ENCODE assay signal across 11 cellular contexts in the genomic region with DNA sequence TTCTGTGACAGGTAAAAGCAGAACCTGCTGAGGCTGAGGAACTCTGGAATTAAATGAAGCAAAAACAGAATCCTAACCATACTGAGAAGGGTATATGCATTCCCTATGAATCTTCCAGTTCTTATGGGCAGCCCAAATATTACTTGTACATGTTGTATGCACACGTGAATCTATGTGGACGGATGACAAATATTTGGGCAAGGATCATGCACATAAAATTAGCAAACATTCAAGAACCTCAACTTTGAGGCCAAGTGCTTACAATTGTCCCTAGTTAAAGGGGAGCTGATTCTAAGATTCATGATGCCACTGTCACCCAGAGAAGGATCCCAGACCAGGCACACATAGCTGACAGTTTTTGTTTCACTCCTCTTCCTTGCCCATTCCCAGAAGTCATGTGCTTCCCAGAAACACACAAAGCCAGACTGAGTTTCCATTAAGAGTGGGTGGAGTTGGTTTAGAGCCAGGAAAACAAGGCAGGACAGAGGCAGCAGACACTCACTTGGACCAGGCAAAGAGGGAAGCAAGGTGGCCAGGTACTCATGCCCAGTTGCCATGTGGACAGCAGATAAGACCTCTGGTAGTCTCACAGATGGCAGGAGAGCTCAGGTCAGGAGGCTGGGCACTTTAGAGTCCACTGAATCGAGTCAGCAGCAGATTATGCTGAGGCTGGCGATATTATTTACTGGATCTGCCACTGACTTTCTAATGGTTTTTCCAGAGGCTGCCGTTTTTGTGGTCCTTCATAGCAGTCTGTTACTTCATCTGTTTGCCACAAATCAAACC. TPM values are rescaled to one million over a fixed set of nuclear protein-coding genes. Genes with fewer than 3 reads are reported as not detected.
A peak's percentile ranks its signal among the peaks of the same experiment; 100 is the strongest.
DNase-seq lines count a peak whose midpoint lies in the region; ATAC-seq and TF ChIP-seq lines count a peak whose summit lies in the region.
"Had no signal": no experiment of that assay in that cellular context is flagged by ENCODE, and none has a peak within 500 bp of the region (broad histone marks: within the 10 kb centered on the region; RNA-seq: fewer than 3 reads in every experiment).

No MANE protein-coding gene starts in this region.

- H4K8ac ChIP-seq in mesendoderm (ENCODE audit: low read depth, low read length): no peak overlapping the region

- peaks cover 76% of the 10 kb centered on the region for H3K36me3 Mint-ChIP-seq in CD8-positive, alpha-beta T cell
- peaks cover 25% of the 10 kb centered on the region for H3K36me3 Mint-ChIP-seq in progenitor cell of endocrine pancreas (ENCODE audit: insufficient read depth)

- H3K4me3 ChIP-seq in CD8-positive, alpha-beta T cell (ENCODE audit: low read depth, low read length): no peak overlapping the region
- H3K4me3 ChIP-seq in heart left ventricle (peak overlapping the region in 3 of 12 donors; percentile 2 to 15 (median 2)), mesendoderm (ENCODE audit: low read length) (no peak overlapping the region)

- H3K9me3 ChIP-seq in CD8-positive, alpha-beta T cell (ENCODE audit: low read length): no peaks in the 10 kb centered on the region
- no peaks in the 10 kb centered on the region for H3K9me3 ChIP-seq in heart left ventricle

- H3K9me3 Mint-ChIP-seq in CD8-positive, alpha-beta T cell: no peaks in the 10 kb centered on the region
- no peaks in the 10 kb centered on the region for H3K9me3 Mint-ChIP-seq in progenitor cell of endocrine pancreas (ENCODE audit: low read depth)

- no peak overlapping the region for H2BK15ac ChIP-seq in mesendoderm (replicated peaks; ENCODE audit: low read depth)

- DNase-seq in CD8-positive, alpha-beta T cell: no peak
- DNase-seq in heart left ventricle (peak in 4 of 5 donors; percentile 69 to 85 (median 78)), progenitor cell of endocrine pancreas (ENCODE audit: low spot score, unreplicated experiment) (no peak), mesendoderm (no peak), NCI-H187 treated with DMSO at 0.1 percent for 48 hours (lab: John Stamatoyannopoulos, UW) (no peak)
- DNase-seq: DND-41; glutamatergic neuron; stimulated activated CD4-positive, alpha-beta T cell treated with anti-CD3 and anti-CD28 coated beads, Interleukin-2, amount 100 ng/mL, for 48 hours had no signal

- ATAC-seq in CD8-positive, alpha-beta T cell: no peak
- ATAC-seq in heart left ventricle (peak; percentile 87 to 93 (median 88)), HG03095 (IDR thresholded peaks at IDR 0.05; ENCODE audit: unreplicated experiment) (no peak), HG02973 (IDR thresholded peaks at IDR 0.05; ENCODE audit: unreplicated experiment) (no peak)

- no peak overlapping the region for H2BK120ac ChIP-seq in mesendoderm (ENCODE audit: low read depth, low read length)

- TF ChIP-seq CTCF in CD8-positive, alpha-beta T cell (IDR thresholded peaks at IDR 0.05): no peak
- TF ChIP-seq CTCF in heart left ventricle (IDR thresholded peaks at IDR 0.05) (no peak), progenitor cell of endocrine pancreas (IDR thresholded peaks at IDR 0.05; ENCODE audit: unreplicated experiment) (no peak)

- CTCF ChIA-PET in CD8-positive, alpha-beta T cell (lab: Charles Lee): no interaction called here

- H3K18ac ChIP-seq in mesendoderm (ENCODE audit: low read length): no peak overlapping the region

- H2BK5ac ChIP-seq in mesendoderm (ENCODE audit: low read length): no peak overlapping the region

- H3K4me1 Mint-ChIP-seq in CD8-positive, alpha-beta T cell (ENCODE audit: low read depth): no peaks in the 10 kb centered on the region
- peaks cover 36% of the 10 kb centered on the region for H3K4me1 Mint-ChIP-seq in progenitor cell of endocrine pancreas (ENCODE audit: low read depth)

- H3K9ac ChIP-seq in mesendoderm (ENCODE audit: low read length): no peak overlapping the region

- no peak overlapping the region for H3K4ac ChIP-seq in mesendoderm (ENCODE audit: low read depth, low read length)

- no peak overlapping the region for H4K5ac ChIP-seq in mesendoderm (ENCODE audit: low read length)

- H2AK5ac ChIP-seq in mesendoderm (ENCODE audit: low read length): no peak overlapping the region

- peak overlapping the region; percentile 58 for H3K27ac Mint-ChIP-seq in CD8-positive, alpha-beta T cell
- H3K27ac Mint-ChIP-seq in progenitor cell of endocrine pancreas: peak overlapping the region; percentile 11

- WGBS in adipose tissue, 3 donors: 34 to 53% (median 51%) methylated on average over 5 of the region's 5 CpGs
- 11 to 15% (median 12%) methylated on average over 5 of the region's 5 CpGs for WGBS in heart left ventricle, 4 donors
- WGBS in mesendoderm (ENCODE audit: extremely low coverage, insufficient coverage, low lambda C conversion rate): no CpG with 5 or more reads among the region's 5 CpGs

- H3K27me3 ChIP-seq in CD8-positive, alpha-beta T cell (ENCODE audit: insufficient read depth, low read length): no peaks in the 10 kb centered on the region
- H3K27me3 ChIP-seq in heart left ventricle: no peaks in the 10 kb centered on the region
- H3K27me3 ChIP-seq in mesendoderm (ENCODE audit: insufficient read depth, low read length, poor library complexity): no peaks in the 10 kb centered on the region

- H3K27ac ChIP-seq in CD8-positive, alpha-beta T cell (ENCODE audit: low read depth, low read length): no peak overlapping the region
- H3K27ac ChIP-seq in adipose tissue (ENCODE audit: low read depth, low read length) (peak overlapping the region; percentile 46), heart left ventricle (peak overlapping the region; percentile 51 to 91 (median 82)), mesendoderm (ENCODE audit: low read depth, low read length) (no peak overlapping the region)

- POLR2A ChIA-PET in CD8-positive, alpha-beta T cell (lab: Charles Lee): no interaction called here

- no peak overlapping the region for H3K23ac ChIP-seq in mesendoderm (ENCODE audit: low read length)

- H3K4me1 ChIP-seq in CD8-positive, alpha-beta T cell (ENCODE audit: insufficient read depth, low read length): no peaks in the 10 kb centered on the region
- H3K4me1 ChIP-seq in heart left ventricle (peaks cover 10 to 78% (median 54%) of the 10 kb centered on the region in 12 donors), mesendoderm (ENCODE audit: control insufficient read depth, low read depth, low read length) (peaks cover 3% of the 10 kb centered on the region)

- no peak overlapping the region for H3K56ac ChIP-seq in mesendoderm (ENCODE audit: low read length)

- no peaks in the 10 kb centered on the region for H3K27me3 Mint-ChIP-seq in CD8-positive, alpha-beta T cell (ENCODE audit: low read depth)
- H3K27me3 Mint-ChIP-seq in progenitor cell of endocrine pancreas: no peaks in the 10 kb centered on the region

- no peaks in the 10 kb centered on the region for H3K79me1 ChIP-seq in mesendoderm (ENCODE audit: low read length)

- H3K4me3 Mint-ChIP-seq in CD8-positive, alpha-beta T cell: no peak overlapping the region
- H3K4me3 Mint-ChIP-seq in progenitor cell of endocrine pancreas (ENCODE audit: low read depth): no peak overlapping the region

- no peak overlapping the region for H3K4me2 ChIP-seq in mesendoderm (ENCODE audit: low read length)

- TF ChIP-seq POLR2A in heart left ventricle (IDR thresholded peaks at IDR 0.05): no peak

- intact Hi-C loops in CD8-positive, alpha-beta T cell (cut with DNase I, micrococcal nuclease): no loop called here
- intact Hi-C loops in heart left ventricle (cut with DNase I): loop anchor here in 4 of 10 donors (2.0 to 10.0 kb wide), 4 partner anchors 46 to 74 kb away; a partner anchor contains a TSS

- no peaks in the 10 kb centered on the region for H3K79me2 ChIP-seq in mesendoderm (ENCODE audit: control insufficient read depth, insufficient read depth, low read length)

- H3K36me3 ChIP-seq in CD8-positive, alpha-beta T cell (ENCODE audit: insufficient read depth, low read length): peaks cover 55% of the 10 kb centered on the region
- peaks cover 0 to 64% (median 40%) of the 10 kb centered on the region in 9 donors for H3K36me3 ChIP-seq in heart left ventricle
- H3K36me3 ChIP-seq in mesendoderm (ENCODE audit: control insufficient read depth, insufficient read depth, low read length): peaks cover 15% of the 10 kb centered on the region

RNA-seq across cellular contexts. Expression of a gene that starts 25.5 kb away (rescaled TPM):
- 10 to 100 TPM; 24.3 to 24.9 TPM for total RNA-seq in CD8-positive, alpha-beta T cell
- polyA plus RNA-seq in adipose tissue: 100 to 1,000 TPM in 2 of 3 donors, 10 to 100 TPM in 1; 60.1 to 134 (median 116) TPM
- 100 to 1,000 TPM; 101 to 189 (median 120) TPM for total RNA-seq in heart left ventricle
- 100 to 1,000 TPM; 153 to 292 TPM for polyA plus RNA-seq in heart left ventricle
- total RNA-seq in progenitor cell of endocrine pancreas: 115 and 116 TPM in 2 replicates
- 101 TPM for polyA plus RNA-seq in mesendoderm (2013, experiment 1 of 2)
- 105 TPM for polyA plus RNA-seq in mesendoderm (2013, experiment 2 of 2)

RNA-seq across cellular contexts. Expression of a gene that starts 46.5 kb away (rescaled TPM):
- 10 to 100 TPM; 43.9 to 44.6 TPM for total RNA-seq in CD8-positive, alpha-beta T cell
- 10 to 100 TPM in 2 of 3 donors, 1 to 10 TPM in 1; 6.2 to 20.1 (median 11.7) TPM for polyA plus RNA-seq in adipose tissue
- total RNA-seq in heart left ventricle: 10 to 100 TPM in 8 of 9 donors, 1 to 10 TPM in 1; 10.0 to 42.5 (median 15.2) TPM
- polyA plus RNA-seq in heart left ventricle: 10 to 100 TPM in 1 of 2 donors, 1 to 10 TPM in 1; 1.5 to 15.2 TPM
- 14.2 and 16.4 TPM in 2 replicates for total RNA-seq in progenitor cell of endocrine pancreas
- 6.6 TPM for polyA plus RNA-seq in mesendoderm (2013, experiment 1 of 2)
- polyA plus RNA-seq in mesendoderm (2013, experiment 2 of 2): 7.1 TPM

Comparison
In these comparisons a context has a peak if more than half of its experiments do, and no peak if none do; other contexts are left out.
1. ATAC-seq: peak in heart left ventricle (4 of 4); none in CD8-positive, alpha-beta T cell (single experiment), HG03095 (single experiment) and HG02973 (single experiment).
2. DNase-seq: peak in heart left ventricle (4 of 5); none in CD8-positive, alpha-beta T cell (0 of 7), progenitor cell of endocrine pancreas (single experiment), mesendoderm (single experiment) and NCI-H187 treated with DMSO at 0.1 percent for 48 hours (single experiment).
3. H3K27ac ChIP-seq: peak in adipose tissue (single experiment) and heart left ventricle (12 of 12); none in CD8-positive, alpha-beta T cell (single experiment) and mesendoderm (single experiment).